In genomic region chr1:26346274-26347033, GRCh38 we compare ENCODE assay signal across 18 cellular contexts. TPM values are rescaled to one million over a fixed set of nuclear protein-coding genes. Genes with fewer than 3 reads are reported as not detected.
A peak's percentile ranks its signal among the peaks of the same experiment; 100 is the strongest.
DNase-seq lines count a peak whose midpoint lies in the region; ATAC-seq lines count a peak whose summit lies in the region.
"Had no signal": no experiment of that assay in that cellular context is flagged by ENCODE, and none has a peak within 500 bp of the region (broad histone marks: within the 10 kb centered on the region; RNA-seq: fewer than 3 reads in every experiment).

No MANE protein-coding gene starts in this region.

- peaks cover 1% of the 10 kb centered on the region for H3K27me3 Mint-ChIP-seq in memory B cell
- H3K27me3 Mint-ChIP-seq: CD4-positive, CD25-positive, alpha-beta regulatory T cell had no signal

- no peaks in the 10 kb centered on the region for H3K4me1 Mint-ChIP-seq in memory B cell

- H3K4me3 Mint-ChIP-seq in memory B cell = no peak overlapping the region
- H3K4me3 Mint-ChIP-seq: CD4-positive, CD25-positive, alpha-beta regulatory T cell; H9 had no signal

- DNase-seq in NOMO-1 treated with DMSO at 0.1 percent for 48 hours (lab: John Stamatoyannopoulos, UW; ENCODE audit: unreplicated experiment) (peak; percentile 28), NOMO-1 treated with dmso at 0.1 percent for 144 hours (lab: John Stamatoyannopoulos, UW; ENCODE audit: unreplicated experiment) (no peak), SKM-1 (lab: John Stamatoyannopoulos, UW; ENCODE audit: unreplicated experiment) (peak; percentile 19), memory B cell (ENCODE audit: low spot score in 2 of 2) (no peak), iPS-NIHi11 (ENCODE audit: low spot score) (no peak), left ventricle myocardium superior (no peak), OCI-M1 (lab: John Stamatoyannopoulos, UW) (no peak)
- DNase-seq: 8988T; AML-193; Calu3; CD4-positive, CD25-positive, alpha-beta regulatory T cell; DMS 273 treated with DMSO at 0.1 percent for 48 hours; DMS79; GOT3 had no signal

- ATAC-seq in memory B cell (ENCODE audit: low read depth) (no peak), left ventricle myocardium superior (no peak)

- H3K9me3 Mint-ChIP-seq in memory B cell = no peaks in the 10 kb centered on the region
- H3K9me3 Mint-ChIP-seq: CD4-positive, CD25-positive, alpha-beta regulatory T cell; H9 had no signal

- intact Hi-C loops in left ventricle myocardium superior (cut with micrococcal nuclease) = no loop called here

- peak overlapping the region; percentile 48 for H3K27ac Mint-ChIP-seq in memory B cell
- H3K27ac Mint-ChIP-seq: CD4-positive, CD25-positive, alpha-beta regulatory T cell; H9 had no signal

- no peaks in the 10 kb centered on the region for H3K36me3 Mint-ChIP-seq in memory B cell
- H3K36me3 Mint-ChIP-seq: CD4-positive, CD25-positive, alpha-beta regulatory T cell had no signal

RNA-seq across cellular contexts. Expression of gene CRYBG2, which starts 7.5 kb away (rescaled TPM):
- not detected for total RNA-seq in left ventricle myocardium superior

RNA-seq across cellular contexts. Expression of gene ZNF683, which starts 26.1 kb away (rescaled TPM):
- total RNA-seq in left ventricle myocardium superior = not detected
- total RNA-seq: Calu3; CD4-positive, CD25-positive, alpha-beta regulatory T cell; G401; GM12878; H9; HT-29 had no signal

RNA-seq across cellular contexts. Expression of gene CD52, which starts 28.7 kb away (rescaled TPM):
- total RNA-seq in left ventricle myocardium superior = 6.3 TPM
- total RNA-seq: Calu3 had no signal

RNA-seq across cellular contexts. Expression of gene UBXN11, which starts 40.0 kb away (rescaled TPM):
- 9.7 TPM for total RNA-seq in left ventricle myocardium superior

Comparison
In these comparisons a context has a peak if more than half of its experiments do, and no peak if none do; other contexts are left out.
1. DNase-seq: peak in NOMO-1 treated with DMSO at 0.1 percent for 48 hours (single experiment) and SKM-1 (single experiment); none in NOMO-1 treated with dmso at 0.1 percent for 144 hours (single experiment), memory B cell (0 of 2), iPS-NIHi11 (single experiment), left ventricle myocardium superior (single experiment) and OCI-M1 (single experiment).